14 cellular contexts compared by ENCODE assay signal in genomic region chr6:21738180-21739094, GRCh38.
DNase-seq lines count a peak whose midpoint lies in the region; ATAC-seq, FAIRE-seq and TF ChIP-seq lines count a peak whose summit lies in the region.
"Had no signal": no experiment of that assay in that cellular context is flagged by ENCODE, and none has a peak within 500 bp of the region (broad histone marks: within the 10 kb centered on the region; RNA-seq: fewer than 3 reads in every experiment).

No MANE protein-coding gene starts in this region.

- H3K4me3 Mint-ChIP-seq in HFFc6: no peak overlapping the region
- H3K4me3 Mint-ChIP-seq: activated B cell treated with CpG ODN at 0.5 μM for 24 hours; activated T-cell treated with anti-CD3 and anti-CD28 coated beads, Interleukin-2, amount 50 U/mL, for 24 hours; central memory CD8-positive, alpha-beta T cell had no signal

- peak overlapping the region; percentile 43 for H2AFZ ChIP-seq in parathyroid adenoma

- FAIRE-seq in endometrium (lab: Jason Lieb, UNC): peak; percentile 62
- FAIRE-seq: GM18507, K562 had no signal

- no peaks in the 10 kb centered on the region for H3K27me3 ChIP-seq in parathyroid adenoma (ENCODE audit: control insufficient read depth, insufficient read depth, low read length)
- H3K27me3 ChIP-seq: foreskin keratinocyte had no signal

- H3K36me3 Mint-ChIP-seq in HFFc6 (ENCODE audit: low read depth): no peaks in the 10 kb centered on the region

- no peaks in the 10 kb centered on the region for H3K9me3 ChIP-seq in HEK293 (ENCODE audit: control insufficient read depth, insufficient read depth, low read depth, low read length)
- H3K9me3 ChIP-seq in parathyroid adenoma (ENCODE audit: control insufficient read depth, low read length): no peaks in the 10 kb centered on the region

- H3K36me3 ChIP-seq in HEK293 (ENCODE audit: control insufficient read depth in 2 of 2, insufficient read depth in 1 of 2, low read length in 2 of 2): no peaks in the 10 kb centered on the region
- H3K36me3 ChIP-seq in parathyroid adenoma (ENCODE audit: control insufficient read depth, insufficient read depth, low read length): no peaks in the 10 kb centered on the region

- H3K27ac ChIP-seq in HEK293 (ENCODE audit: extremely low read depth, low read depth, low read length) (peak overlapping the region; percentile 9; the same call in 1 of the 2 replicates), parathyroid adenoma (no peak overlapping the region)
- H3K27ac ChIP-seq: foreskin keratinocyte had no signal

- CTCF ChIA-PET in HEK293 (lab: Yijun Ruan, JAX): interaction anchor here (0.7 kb wide), 2 partner anchors 72 to 486 kb away, joined by 8 to 9 read pairs; no protein-coding TSS in a partner anchor

- no peak overlapping the region for H3K27ac Mint-ChIP-seq in HFFc6
- H3K27ac Mint-ChIP-seq: activated B cell treated with CpG ODN at 0.5 μM for 24 hours; activated T-cell treated with anti-CD3 and anti-CD28 coated beads, Interleukin-2, amount 50 U/mL, for 24 hours had no signal

- no peaks in the 10 kb centered on the region for H3K9me3 Mint-ChIP-seq in HFFc6
- H3K9me3 Mint-ChIP-seq: activated B cell treated with CpG ODN at 0.5 μM for 24 hours; activated T-cell treated with anti-CD3 and anti-CD28 coated beads, Interleukin-2, amount 50 U/mL, for 24 hours; central memory CD8-positive, alpha-beta T cell had no signal

- no peak for TF ChIP-seq CTCF in HEK293 (tag by site-specific recombination; IDR thresholded peaks at IDR 0.05)
- TF ChIP-seq CTCF in parathyroid adenoma (IDR thresholded peaks at IDR 0.05): no peak
- no peak for TF ChIP-seq CTCF in HFFc6 (IDR thresholded peaks at IDR 0.05)

- DNase-seq in NCI-H526 (lab: John Stamatoyannopoulos, UW) (peak; percentile 69 to 81), HFFc6 (no peak), LoVo (ENCODE audit: low spot score) (no peak), NCI-H524 (lab: John Stamatoyannopoulos, UW) (no peak)
- DNase-seq: activated B cell treated with CpG ODN at 0.5 μM for 24 hours; activated T-cell treated with anti-CD3 and anti-CD28 coated beads, Interleukin-2, amount 50 U/mL, for 24 hours; foreskin keratinocyte had no signal

- no peak overlapping the region for H3K4me3 ChIP-seq in HEK293 (ENCODE audit: low read depth, low read length)
- H3K4me3 ChIP-seq in parathyroid adenoma (ENCODE audit: low read depth, low read length): no peak overlapping the region
- H3K4me3 ChIP-seq: K562 had no signal

- no peak overlapping the region for H3K4me2 ChIP-seq in parathyroid adenoma (ENCODE audit: low read length)

- peaks cover 36% of the 10 kb centered on the region for H3K4me1 Mint-ChIP-seq in HFFc6 (ENCODE audit: low read depth)
- H3K4me1 Mint-ChIP-seq: activated B cell treated with CpG ODN at 0.5 μM for 24 hours; central memory CD8-positive, alpha-beta T cell had no signal

- no peak overlapping the region for H3K9ac ChIP-seq in parathyroid adenoma

- H3K79me2 ChIP-seq in parathyroid adenoma: no peaks in the 10 kb centered on the region

- ATAC-seq in HG02610 (IDR thresholded peaks at IDR 0.05; ENCODE audit: unreplicated experiment): no peak
- ATAC-seq: foreskin keratinocyte, K562 had no signal

- H3K27me3 Mint-ChIP-seq in HFFc6 (ENCODE audit: insufficient read depth): no peaks in the 10 kb centered on the region; the same call in 1 of the 2 replicates
- H3K27me3 Mint-ChIP-seq: activated B cell treated with CpG ODN at 0.5 μM for 24 hours had no signal

- H3K4me1 ChIP-seq in HEK293 (ENCODE audit: control insufficient read depth, insufficient read depth, low read length): peaks cover 51% of the 10 kb centered on the region
- H3K4me1 ChIP-seq in parathyroid adenoma: no peaks in the 10 kb centered on the region

- POLR2A ChIA-PET in HEK293 (lab: Yijun Ruan, JAX): interaction anchor here (0.7 to 0.9 kb wide), 3 partner anchors 31 to 145 kb away, joined by 3 to 5 read pairs (median 3); partner anchors contain the start of gene SOX4

TF ChIP-seq in HEK293, 187 proteins besides CTCF, POLR2A, EP300 and RAD21 (continues in another document):
- TF ChIP-seq ZNF521 (tag by site-specific recombination; IDR thresholded peaks at IDR 0.05) (no peak), FEZF1 (tag by site-specific recombination; IDR thresholded peaks at IDR 0.05) (peak; percentile 84), ZBTB17 (tag by site-specific recombination; IDR thresholded peaks at IDR 0.05) (peak; percentile 31; the same call in 1 of the 2 replicates), ZNF704 (tag by site-specific recombination; IDR thresholded peaks at IDR 0.05) (no peak), OSR2 (tag by site-specific recombination; IDR thresholded peaks at IDR 0.05) (peak; percentile 93), PRDM10 (tag by site-specific recombination; IDR thresholded peaks at IDR 0.05) (peak; percentile 12; the same call in 1 of the 2 replicates), ZNF121 (tag by site-specific recombination; IDR thresholded peaks at IDR 0.05) (no peak), PATZ1 (tag by site-specific recombination; IDR thresholded peaks at IDR 0.05) (no peak), ZNF692 (tag by site-specific recombination; IDR thresholded peaks at IDR 0.05) (0 out of 2 replicates have a peak, but pooled peaks have one; percentile 17), ZNF2 (tag by site-specific recombination; IDR thresholded peaks at IDR 0.05) (no peak)

Comparison
In these comparisons a context has a peak if more than half of its experiments do, and no peak if none do; other contexts are left out.
1. DNase-seq: peak in NCI-H526 (2 of 2); none in HFFc6 (single experiment), LoVo (single experiment) and NCI-H524 (0 of 2).